1 cellular context compared by ENCODE assay signal in the genomic region with DNA sequence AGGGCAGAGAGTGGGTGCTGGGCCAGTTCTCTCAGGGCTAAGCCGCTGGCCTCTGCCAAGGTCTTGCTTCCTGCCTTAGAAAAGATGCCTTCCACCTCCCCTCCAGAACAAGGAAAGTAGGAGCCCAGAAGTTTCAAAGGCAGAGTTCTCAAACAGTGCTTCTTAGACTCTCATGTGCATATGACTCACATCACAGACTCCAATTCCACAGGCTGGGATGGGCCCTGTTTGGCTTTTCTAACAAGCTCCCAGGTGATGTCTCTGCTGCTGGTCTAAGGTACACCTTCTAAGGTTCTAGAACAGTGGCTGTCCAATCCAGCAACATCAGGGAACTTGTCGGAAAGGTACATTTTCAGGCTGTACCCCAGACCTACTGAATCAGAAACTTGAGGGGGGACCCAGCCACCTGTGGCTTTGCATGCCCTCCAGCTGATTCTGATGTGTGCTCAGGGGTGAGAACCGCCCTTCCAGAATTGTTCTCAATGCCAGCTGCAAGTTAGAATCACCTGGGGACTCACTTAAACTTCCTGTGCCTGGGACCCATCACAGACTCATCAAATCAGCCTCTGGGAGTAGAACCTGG.
TF ChIP-seq lines count a peak whose summit lies in the region.

No MANE protein-coding gene starts in this region.

TF ChIP-seq in HEK293, 187 proteins besides CTCF, POLR2A, EP300 and RAD21 (continued from another document):
- TF ChIP-seq ZBTB11 (tag by site-specific recombination; conservative IDR thresholded peaks at IDR 0.05; ENCODE audit: low read depth) = no peak
- TF ChIP-seq, protein P1, sequence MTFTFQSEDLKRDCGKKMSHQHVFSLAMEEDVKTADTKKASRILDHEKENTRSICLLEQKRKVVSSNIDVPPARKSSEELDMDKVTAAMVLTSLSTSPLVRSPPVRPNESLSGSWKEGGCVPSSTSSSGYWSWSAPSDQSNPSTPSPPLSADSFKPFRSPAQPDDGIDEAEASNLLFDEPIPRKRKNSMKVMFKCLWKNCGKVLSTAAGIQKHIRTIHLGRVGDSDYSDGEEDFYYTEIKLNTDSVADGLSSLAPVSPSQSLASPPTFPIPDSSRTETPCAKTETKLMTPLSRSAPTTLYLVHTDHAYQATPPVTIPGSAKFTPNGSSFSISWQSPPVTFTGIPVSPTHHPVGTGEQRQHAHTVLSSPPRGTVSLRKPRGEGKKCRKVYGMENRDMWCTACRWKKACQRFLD (tag by site-specific recombination; IDR thresholded peaks at IDR 0.05) = no peak
- no peak for TF ChIP-seq ZBTB49 (tag by site-specific recombination; IDR thresholded peaks at IDR 0.05; ENCODE audit: low read depth)
